9 cellular contexts compared by ENCODE assay signal in the genomic region with DNA sequence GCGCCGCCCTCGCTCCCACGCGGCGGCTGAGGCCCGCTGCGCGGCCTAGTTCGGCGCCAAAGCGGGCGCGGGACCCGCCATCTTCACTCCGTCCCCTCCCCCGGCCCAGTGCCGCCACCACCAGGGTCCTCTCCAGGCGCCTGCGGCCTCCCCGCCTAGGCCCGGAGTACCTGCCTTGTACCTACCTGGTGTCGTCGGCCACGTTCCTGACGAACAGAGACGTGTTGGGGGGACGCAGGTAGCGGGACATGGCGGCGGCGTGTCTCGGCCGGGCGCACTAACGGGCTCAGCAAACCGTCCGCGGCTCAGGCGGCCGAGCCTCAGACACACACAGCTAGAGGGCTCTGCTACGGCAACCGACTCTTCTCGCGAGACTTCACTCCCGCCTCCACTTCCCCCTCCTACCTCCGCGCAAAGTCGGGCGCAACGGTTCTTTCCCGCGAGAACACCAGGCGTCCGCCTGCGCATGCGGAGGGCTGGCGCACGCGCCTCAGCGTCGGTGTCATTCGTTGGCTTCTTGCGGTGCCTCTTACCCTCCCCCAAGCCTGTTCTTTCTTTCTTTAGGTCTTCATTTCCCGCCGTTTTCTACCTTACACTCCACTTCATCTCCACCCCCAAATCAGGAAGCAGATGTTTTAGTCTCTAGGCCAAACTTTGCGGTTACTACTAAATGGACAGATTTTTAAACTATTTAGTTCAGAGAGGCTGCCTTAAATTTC. TPM values are rescaled to one million over a fixed set of nuclear protein-coding genes. Genes with fewer than 3 reads are reported as not detected.
DNase-seq lines count a peak whose midpoint lies in the region; ATAC-seq, FAIRE-seq and TF ChIP-seq lines count a peak whose summit lies in the region.
"Had no signal": no experiment of that assay in that cellular context is flagged by ENCODE, and none has a peak within 500 bp of the region (broad histone marks: within the 10 kb centered on the region; RNA-seq: fewer than 3 reads in every experiment).

A gene (minus strand): TSS at position 322 of the 719 bp plus-strand sequence. CDS start 72 bp downstream, at position 250.

- ATAC-seq in GM18909 (IDR thresholded peaks at IDR 0.05; ENCODE audit: poor library complexity, unreplicated experiment) (peak; percentile 89), HG03175 (IDR thresholded peaks at IDR 0.05; ENCODE audit: unreplicated experiment) (peak; percentile 92)

- H3K27ac ChIP-seq in smooth muscle cell (ENCODE audit: low read depth) = peak within 1 kb of the TSS; percentile 94

- H2AFZ ChIP-seq in smooth muscle cell (ENCODE audit: low read depth) = peak within 1 kb of the TSS; percentile 57

- peaks cover 49% of the 10 kb centered on the region for H3K79me2 ChIP-seq in smooth muscle cell (ENCODE audit: low read depth)

- H3K36me3 ChIP-seq in bronchial epithelial cell (ENCODE audit: control insufficient read depth, insufficient read depth, low read length) = no peaks in the 10 kb centered on the region
- no peaks in the 10 kb centered on the region for H3K36me3 ChIP-seq in smooth muscle cell (ENCODE audit: low read depth)

- TF ChIP-seq CTCF in WI38 (IDR thresholded peaks at IDR 0.05; ENCODE audit: low read depth, low read length) = no peak
- peak; percentile 49 for TF ChIP-seq CTCF in bronchial epithelial cell (IDR thresholded peaks at IDR 0.05; ENCODE audit: insufficient read depth, low read length, severe bottlenecking)
- no peak for TF ChIP-seq CTCF in smooth muscle cell (IDR thresholded peaks at IDR 0.05; ENCODE audit: borderline replicate concordance, insufficient read depth, poor library complexity, severe bottlenecking)

- H3K4me1 ChIP-seq in smooth muscle cell (ENCODE audit: low read depth) = peaks cover 29% of the 10 kb centered on the region

- under 1% methylated on average over 61 of the region's 67 CpGs for WGBS in smooth muscle cell (ENCODE audit: low lambda C conversion rate)

- H3K9me3 ChIP-seq in smooth muscle cell (replicated peaks; ENCODE audit: low read depth) = no peaks in the 10 kb centered on the region

- H3K27me3 ChIP-seq in bronchial epithelial cell (ENCODE audit: control insufficient read depth, insufficient read depth, low read length) (no peaks in the 10 kb centered on the region), smooth muscle cell (ENCODE audit: low read depth) (no peaks in the 10 kb centered on the region)

- H4K20me1 ChIP-seq in smooth muscle cell (ENCODE audit: low read depth) = peaks cover 46% of the 10 kb centered on the region

- H3K4me3 ChIP-seq in WI38 (ENCODE audit: low read depth, low read length) (peak within 1 kb of the TSS; percentile 95), bronchial epithelial cell (ENCODE audit: low read depth, low read length) (peak within 1 kb of the TSS; percentile 94), smooth muscle cell (peak within 1 kb of the TSS; percentile 100)

- H3K4me2 ChIP-seq in smooth muscle cell = peak within 1 kb of the TSS; percentile 99

- DNase-seq in AG08396 (ENCODE audit: low spot score) (peak; percentile 99), NCI-H2227 treated with DMSO at 0.1 percent for 48 hours (lab: John Stamatoyannopoulos, UW) (peak; percentile 99), bronchial epithelial cell (ENCODE audit: low read depth) (peak; percentile 95), iPS-NIHi11 (ENCODE audit: low spot score) (peak; percentile 94), smooth muscle cell (lab: John Stamatoyannopoulos, UW; ENCODE audit: unreplicated experiment) (peak; percentile 88)

- peak within 1 kb of the TSS; percentile 100 for H3K9ac ChIP-seq in smooth muscle cell (ENCODE audit: low read depth)

- H3F3A ChIP-seq in smooth muscle cell (ENCODE audit: low read depth) = peaks cover 6% of the 10 kb centered on the region

- no peak for FAIRE-seq in bronchial epithelial cell (lab: Jason Lieb, UNC)
- FAIRE-seq: colon had no signal

RNA-seq across cellular contexts. Expression of the gene that starts here (rescaled TPM):
- total RNA-seq in bronchial epithelial cell (52.1 and 53.4 TPM in 2 replicates), smooth muscle cell (93.7 and 111 TPM in 2 replicates)
- 86.8 and 87.1 TPM in 2 replicates for polyA plus RNA-seq in smooth muscle cell

Comparison
In these comparisons a context has a peak if more than half of its experiments do, and no peak if none do; other contexts are left out.
1. Peak in every context shown above with its lines: DNase-seq, ATAC-seq, H3K4me3 ChIP-seq and H3K27ac ChIP-seq.